In the genomic region with DNA sequence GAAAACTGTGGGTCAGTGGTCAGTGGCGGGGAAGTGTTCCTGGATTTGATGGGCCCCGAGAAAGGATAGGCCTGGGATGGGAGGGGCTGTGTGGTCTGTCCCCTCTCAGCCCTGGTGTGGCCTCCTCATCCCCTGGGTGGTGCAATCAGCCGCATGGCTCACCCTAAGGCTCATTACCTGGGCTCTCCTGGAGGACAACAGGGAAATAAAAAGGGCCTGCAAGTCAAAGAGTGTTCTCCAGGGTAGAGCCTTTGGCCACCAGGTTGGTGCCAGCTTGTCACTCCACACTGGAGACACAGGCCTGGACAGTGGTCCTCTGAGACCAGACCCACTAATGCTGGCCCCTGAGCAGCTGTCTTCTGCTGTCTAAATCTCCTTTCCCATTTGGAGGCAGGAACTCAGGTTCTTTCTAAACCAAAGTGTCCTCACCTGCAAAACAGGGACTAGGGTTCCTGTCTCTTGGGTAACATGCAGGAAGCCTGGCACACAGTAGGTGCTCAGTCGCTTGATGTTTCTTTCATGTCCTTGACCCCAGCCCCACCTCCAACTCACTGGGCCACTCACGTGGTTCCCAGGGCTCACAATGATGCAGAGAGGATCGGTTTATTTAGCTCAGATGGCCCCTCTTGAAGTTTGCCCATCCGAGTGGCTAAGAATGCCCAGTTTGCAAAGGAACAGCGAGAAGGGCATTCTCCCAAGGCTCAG, we compare ENCODE assay signal across 17 cellular contexts. TPM values are rescaled to one million over a fixed set of nuclear protein-coding genes. Genes with fewer than 3 reads are reported as not detected.
DNase-seq lines count a peak whose midpoint lies in the region; TF ChIP-seq lines count a peak whose summit lies in the region.
"Had no signal": no experiment of that assay in that cellular context is flagged by ENCODE, and none has a peak within 500 bp of the region (broad histone marks: within the 10 kb centered on the region; RNA-seq: fewer than 3 reads in every experiment).

No MANE protein-coding gene starts in this region.

- H3K36me3 Mint-ChIP-seq in MCF 10A (ENCODE audit: insufficient read depth, unreplicated experiment), result peaks cover 5% of the 10 kb centered on the region
- H3K36me3 Mint-ChIP-seq: activated naive CD4-positive, alpha-beta T cell treated with anti-CD3 and anti-CD28 coated beads, Interleukin-2, amount 10 ng/mL, durations not matched to agents 7 days and 5 days; CD14-positive monocyte; natural killer cell treated with Interleukin-12 subunit alpha and Interleukin-12 subunit beta and Interleukin-15 and Interleukin-18, amount 100 ng/mL, for 72 hours had no signal

- H3K4me3 Mint-ChIP-seq in MCF 10A (ENCODE audit: unreplicated experiment), result no peak overlapping the region

- POLR2A ChIA-PET in MCF 10A (lab: Yijun Ruan, JAX), result no interaction called here

- no peaks in the 10 kb centered on the region for H3K9me3 Mint-ChIP-seq in MCF 10A (ENCODE audit: unreplicated experiment)
- H3K9me3 Mint-ChIP-seq: activated naive CD4-positive, alpha-beta T cell treated with anti-CD3 and anti-CD28 coated beads, Interleukin-2, amount 10 ng/mL, durations not matched to agents 7 days and 5 days; natural killer cell treated with Interleukin-12 subunit alpha and Interleukin-12 subunit beta and Interleukin-15 and Interleukin-18, amount 100 ng/mL, for 72 hours had no signal

- H3K27me3 Mint-ChIP-seq in MCF 10A (ENCODE audit: insufficient read depth, unreplicated experiment), result no peaks in the 10 kb centered on the region

- no peaks in the 10 kb centered on the region for H3K4me1 Mint-ChIP-seq in MCF 10A (ENCODE audit: insufficient read depth, unreplicated experiment)

- H3K9me3 ChIP-seq in WERI-Rb-1 (ENCODE audit: severe bottlenecking) (no peaks in the 10 kb centered on the region), spleen (no peaks in the 10 kb centered on the region), uterus (no peaks in the 10 kb centered on the region)
- H3K9me3 ChIP-seq: colonic mucosa, heart left ventricle, psoas muscle had no signal

- DNase-seq in activated effector memory CD4-positive, alpha-beta T cell treated with anti-CD3 and anti-CD28 coated beads, Interleukin-2, amount 50 U/mL, for 16 hours, result peak; percentile 50
- DNase-seq in activated effector memory CD4-positive, alpha-beta T cell treated with Interleukin-2 at 50 U/mL for 16 hours, result no peak
- DNase-seq in WERI-Rb-1 (no peak), islet precursor cell (peak; percentile 45), spleen (peak; percentile 34), COR-L47 (lab: John Stamatoyannopoulos, UW) (no peak), MCF 10A (ENCODE audit: unreplicated experiment) (no peak), uterus (no peak)
- DNase-seq: activated naive CD4-positive, alpha-beta T cell treated with anti-CD3 and anti-CD28 coated beads, Interleukin-2, amount 10 ng/mL, durations not matched to agents 7 days and 5 days; colonic mucosa; HCEC 1CT; NCI-H82; psoas muscle; T1000 had no signal

- no peak for TF ChIP-seq POLR2A in spleen (IDR thresholded peaks at IDR 0.05)
- TF ChIP-seq POLR2A in uterus (IDR thresholded peaks at IDR 0.05), result no peak

- 58 to 81% (median 63%) methylated on average over 8 of the region's 8 CpGs for WGBS in spleen, 5 donors

- no peak overlapping the region for H3K27ac Mint-ChIP-seq in MCF 10A (ENCODE audit: low read depth, unreplicated experiment)
- H3K27ac Mint-ChIP-seq: activated naive CD4-positive, alpha-beta T cell treated with anti-CD3 and anti-CD28 coated beads, Interleukin-2, amount 10 ng/mL, durations not matched to agents 7 days and 5 days; CD14-positive monocyte; natural killer cell treated with Interleukin-12 subunit alpha and Interleukin-12 subunit beta and Interleukin-15 and Interleukin-18, amount 100 ng/mL, for 72 hours had no signal

- CTCF ChIA-PET in MCF 10A (lab: Yijun Ruan, JAX), result interaction anchor here (1.2 kb wide), 1 partner anchor 9 kb away, joined by 4 read pairs; no protein-coding TSS in a partner anchor

- no peak overlapping the region for H3K27ac ChIP-seq in WERI-Rb-1
- no peak overlapping the region for H3K27ac ChIP-seq in spleen
- no peak overlapping the region for H3K27ac ChIP-seq in uterus
- H3K27ac ChIP-seq: colonic mucosa, psoas muscle had no signal

- H3K4me1 ChIP-seq in spleen (peaks cover 13 to 33% (median 24%) of the 10 kb centered on the region in 6 donors), uterus (peaks cover 0 to 12% of the 10 kb centered on the region in 2 donors)
- H3K4me1 ChIP-seq: psoas muscle had no signal

- TF ChIP-seq CTCF in WERI-Rb-1 (IDR thresholded peaks at IDR 0.05; ENCODE audit: low read depth, low read length), result no peak
- TF ChIP-seq CTCF in spleen (IDR thresholded peaks at IDR 0.05 in 8 of 11, conservative IDR thresholded peaks at IDR 0.05 in 3 of 11), result no peak
- TF ChIP-seq CTCF in MCF 10A (IDR thresholded peaks at IDR 0.05; ENCODE audit: unreplicated experiment), result no peak
- TF ChIP-seq CTCF in uterus (IDR thresholded peaks at IDR 0.05), result no peak

- peak overlapping the region; percentile 52; the same call in 1 of the 2 replicates for H3K4me3 ChIP-seq in WERI-Rb-1 (ENCODE audit: low read depth, low read length)
- H3K4me3 ChIP-seq in spleen, result no peak overlapping the region
- no peak overlapping the region for H3K4me3 ChIP-seq in uterus
- H3K4me3 ChIP-seq: heart left ventricle had no signal

- no TSS peak for BruUV-seq in MCF 10A (replicated peaks; lab: Mats Ljungman, UMichigan)

- no peaks in the 10 kb centered on the region for H3K27me3 ChIP-seq in WERI-Rb-1 (ENCODE audit: insufficient read depth, low read depth, severe bottlenecking)
- peaks cover 5 to 52% (median 18%) of the 10 kb centered on the region in 7 donors for H3K27me3 ChIP-seq in spleen (replicated peaks in 1 of 7)
- no peaks in the 10 kb centered on the region for H3K27me3 ChIP-seq in uterus

- intact Hi-C loops in spleen (cut with DNase I; ENCODE audit: low total_unique reads) (no loop called here), MCF 10A (cut with micrococcal nuclease) (no loop called here), uterus (cut with DNase I; ENCODE audit: low total_unique reads) (no loop called here)

- H3K36me3 ChIP-seq in WERI-Rb-1 (no peaks in the 10 kb centered on the region), spleen (peaks cover 0 to 13% (median 0%) of the 10 kb centered on the region in 6 donors), uterus (no peaks in the 10 kb centered on the region)
- H3K36me3 ChIP-seq: colonic mucosa had no signal

RNA-seq across cellular contexts. Expression of gene NDRG4, which starts 2.4 kb away (rescaled TPM):
- total RNA-seq in spleen (100 to 1,000 TPM in 1 of 7 donors, 10 to 100 TPM in 6; 22.3 to 115 (median 70.2) TPM), MCF 10A (2022) (not detected in 2 replicates), uterus (10 to 100 TPM; 16.0 to 89.4 (median 56.1) TPM)
- 10 to 100 TPM in 1 of 3 donors, 1 to 10 TPM in 2; 9.4 to 31.3 (median 9.6) TPM for polyA plus RNA-seq in spleen
- polyA plus RNA-seq: CD14-positive monocyte had no signal

RNA-seq across cellular contexts. Expression of gene SETD6, which starts 12.9 kb away (rescaled TPM):
- 10 to 100 TPM; 13.7 to 32.3 (median 18.2) TPM for total RNA-seq in spleen
- polyA plus RNA-seq in spleen, result 10 to 100 TPM in 2 of 3 donors, 1 to 10 TPM in 1; 8.9 to 11.5 (median 10.7) TPM
- 18.4 and 19.5 TPM in 2 replicates for total RNA-seq in MCF 10A (2022)
- 100 to 1,000 TPM in 1 of 4 donors, 10 to 100 TPM in 3; 22.4 to 157 (median 43.0) TPM for total RNA-seq in uterus

Comparison
In these comparisons a context has a peak if more than half of its experiments do, and no peak if none do; other contexts are left out.
1. DNase-seq: peak in activated effector memory CD4-positive, alpha-beta T cell treated with anti-CD3 and anti-CD28 coated beads, Interleukin-2, amount 50 U/mL, for 16 hours (single experiment), islet precursor cell (single experiment) and spleen (single experiment); none in activated effector memory CD4-positive, alpha-beta T cell treated with Interleukin-2 at 50 U/mL for 16 hours (single experiment), WERI-Rb-1 (single experiment), COR-L47 (single experiment), MCF 10A (single experiment) and uterus (0 of 2).
2. RNA of gene NDRG4, which starts 2.4 kb away (total RNA-seq): 16.0 to 89.4 TPM in uterus and 22.3 to 115 TPM in spleen; not detected in MCF 10A; every median in the first group is over 10 times any median in the second.